ENCODE assay signal across 22 cellular contexts in the genomic region with DNA sequence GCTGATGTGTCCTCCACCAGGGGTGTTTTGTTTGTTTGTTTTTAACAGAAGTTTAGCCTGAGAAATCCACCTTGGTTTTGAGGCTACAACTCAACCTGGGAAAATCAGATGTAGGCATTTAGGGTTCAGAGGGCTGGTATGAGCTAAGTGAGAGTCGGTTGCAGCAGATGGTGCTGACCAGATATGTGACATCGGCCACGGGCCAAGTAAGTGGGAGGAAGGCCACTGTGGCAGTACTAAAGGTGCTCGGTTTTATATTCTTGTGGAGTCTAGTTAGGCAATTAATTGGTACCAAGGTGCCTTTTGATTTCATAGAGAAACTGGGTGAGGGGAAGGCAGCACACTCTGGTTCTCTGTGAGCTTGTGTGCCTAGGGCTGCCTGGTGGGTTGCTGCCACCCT. TPM values are rescaled to one million over a fixed set of nuclear protein-coding genes. Genes with fewer than 3 reads are reported as not detected.
"Had no signal": no experiment of that assay in that cellular context is flagged by ENCODE, and none has a peak within 500 bp of the region (broad histone marks: within the 10 kb centered on the region; RNA-seq: fewer than 3 reads in every experiment).

No MANE protein-coding gene starts in this region.

- ATAC-seq: effector memory CD8-positive, alpha-beta T cell; gastroesophageal sphincter; left lobe of liver; lower lobe of right lung; upper lobe of right lung had no signal

- H3K4me1 Mint-ChIP-seq: mesothelial cell of epicardium, nephron had no signal

- H3K9me3 Mint-ChIP-seq: effector memory CD8-positive, alpha-beta T cell; nephron had no signal

- H3K4me1 ChIP-seq: esophagus squamous epithelium, gastroesophageal sphincter, lower lobe of right lung, tibial artery, upper lobe of right lung, vagina had no signal

- H3K27me3 ChIP-seq: esophagus squamous epithelium, gastroesophageal sphincter, sigmoid colon, tibial artery, upper lobe of right lung, vagina had no signal

- H3K27me3 Mint-ChIP-seq: effector memory CD8-positive, alpha-beta T cell; memory B cell had no signal

- H3K9me3 ChIP-seq: esophagus squamous epithelium, gastroesophageal sphincter, lower lobe of right lung, psoas muscle, sigmoid colon, tibial artery, upper lobe of right lung, vagina had no signal

- H3K4me3 ChIP-seq: esophagus squamous epithelium, gastroesophageal sphincter, lower lobe of right lung, psoas muscle, sigmoid colon, skin epidermis, tibial artery, upper lobe of right lung, vagina had no signal

- H3K4me3 Mint-ChIP-seq: effector memory CD8-positive, alpha-beta T cell; memory B cell; mesothelial cell of epicardium; nephron had no signal

- DNase-seq: effector memory CD8-positive, alpha-beta T cell; esophagus squamous epithelium; foreskin fibroblast; glutamatergic neuron; islet precursor cell; lower lobe of right lung; occipital lobe; psoas muscle; retina; sigmoid colon; stimulated activated CD4-positive, alpha-beta T cell treated with anti-CD3 and anti-CD28 coated beads, Interleukin-12 subunit alpha, Interleukin-12 subunit beta, amount 100 ng/mL, for 4 hours; stimulated activated naive CD4-positive, alpha-beta T cell treated with Interleukin-2 at 50 U/mL for 16 hours; tibial artery; upper lobe of right lung had no signal

- H3K27ac ChIP-seq: esophagus squamous epithelium, gastroesophageal sphincter, lower lobe of right lung, psoas muscle, sigmoid colon, skin epidermis, tibial artery, upper lobe of right lung, vagina had no signal

- H3K27ac Mint-ChIP-seq: effector memory CD8-positive, alpha-beta T cell; memory B cell; mesothelial cell of epicardium; nephron had no signal

RNA-seq across cellular contexts. Expression of a gene that starts 43.8 kb away (rescaled TPM):
- total RNA-seq: epithelial cell of proximal tubule, esophagus squamous epithelium, left lobe of liver, psoas muscle, vagina had no signal
